ENCODE assay signal across 1 cellular context in the genomic region with DNA sequence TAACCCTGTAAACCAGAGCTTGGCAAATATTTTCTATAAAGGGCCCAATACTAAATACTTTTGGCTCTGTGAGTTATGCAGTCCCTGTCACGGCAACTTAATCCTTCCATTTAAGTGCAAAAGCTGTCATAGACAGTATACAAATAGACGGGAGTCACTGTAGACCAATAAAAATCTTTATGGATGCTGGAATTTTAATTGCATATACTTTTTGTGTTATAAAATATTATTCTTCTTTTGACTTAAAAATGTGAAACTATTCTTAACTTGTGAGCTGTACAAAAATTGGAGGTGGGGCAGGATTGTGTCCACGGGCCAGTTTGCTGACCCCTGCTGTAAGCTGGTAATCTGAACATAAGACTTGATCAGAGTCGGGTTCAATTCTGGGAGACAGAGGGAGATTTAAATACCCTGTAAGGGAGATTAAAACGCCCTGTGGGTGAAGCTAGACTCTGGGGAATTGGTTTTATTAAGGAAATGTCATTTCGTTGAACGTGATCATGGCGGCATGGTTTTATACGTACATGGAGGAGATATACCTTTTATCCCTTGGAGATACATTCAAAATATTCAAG.
TF ChIP-seq lines count a peak whose summit lies in the region.

No MANE protein-coding gene starts in this region.

TF ChIP-seq in K562, 482 proteins besides CTCF, POLR2A, EP300 and RAD21 (continues in another document):
- TF ChIP-seq EGR1 (conservative IDR thresholded peaks at IDR 0.05) (no peak), EHMT2 (IDR thresholded peaks at IDR 0.05) (no peak), TAF7 (tag; IDR thresholded peaks at IDR 0.05) (no peak), HLTF (IDR thresholded peaks at IDR 0.05) (no peak), TCF3 (CRISPR knock-in tag; IDR thresholded peaks at IDR 0.05) (no peak), MAFF (IDR thresholded peaks at IDR 0.05; ENCODE audit: low read length) (no peak)
- TF ChIP-seq, protein P1, sequence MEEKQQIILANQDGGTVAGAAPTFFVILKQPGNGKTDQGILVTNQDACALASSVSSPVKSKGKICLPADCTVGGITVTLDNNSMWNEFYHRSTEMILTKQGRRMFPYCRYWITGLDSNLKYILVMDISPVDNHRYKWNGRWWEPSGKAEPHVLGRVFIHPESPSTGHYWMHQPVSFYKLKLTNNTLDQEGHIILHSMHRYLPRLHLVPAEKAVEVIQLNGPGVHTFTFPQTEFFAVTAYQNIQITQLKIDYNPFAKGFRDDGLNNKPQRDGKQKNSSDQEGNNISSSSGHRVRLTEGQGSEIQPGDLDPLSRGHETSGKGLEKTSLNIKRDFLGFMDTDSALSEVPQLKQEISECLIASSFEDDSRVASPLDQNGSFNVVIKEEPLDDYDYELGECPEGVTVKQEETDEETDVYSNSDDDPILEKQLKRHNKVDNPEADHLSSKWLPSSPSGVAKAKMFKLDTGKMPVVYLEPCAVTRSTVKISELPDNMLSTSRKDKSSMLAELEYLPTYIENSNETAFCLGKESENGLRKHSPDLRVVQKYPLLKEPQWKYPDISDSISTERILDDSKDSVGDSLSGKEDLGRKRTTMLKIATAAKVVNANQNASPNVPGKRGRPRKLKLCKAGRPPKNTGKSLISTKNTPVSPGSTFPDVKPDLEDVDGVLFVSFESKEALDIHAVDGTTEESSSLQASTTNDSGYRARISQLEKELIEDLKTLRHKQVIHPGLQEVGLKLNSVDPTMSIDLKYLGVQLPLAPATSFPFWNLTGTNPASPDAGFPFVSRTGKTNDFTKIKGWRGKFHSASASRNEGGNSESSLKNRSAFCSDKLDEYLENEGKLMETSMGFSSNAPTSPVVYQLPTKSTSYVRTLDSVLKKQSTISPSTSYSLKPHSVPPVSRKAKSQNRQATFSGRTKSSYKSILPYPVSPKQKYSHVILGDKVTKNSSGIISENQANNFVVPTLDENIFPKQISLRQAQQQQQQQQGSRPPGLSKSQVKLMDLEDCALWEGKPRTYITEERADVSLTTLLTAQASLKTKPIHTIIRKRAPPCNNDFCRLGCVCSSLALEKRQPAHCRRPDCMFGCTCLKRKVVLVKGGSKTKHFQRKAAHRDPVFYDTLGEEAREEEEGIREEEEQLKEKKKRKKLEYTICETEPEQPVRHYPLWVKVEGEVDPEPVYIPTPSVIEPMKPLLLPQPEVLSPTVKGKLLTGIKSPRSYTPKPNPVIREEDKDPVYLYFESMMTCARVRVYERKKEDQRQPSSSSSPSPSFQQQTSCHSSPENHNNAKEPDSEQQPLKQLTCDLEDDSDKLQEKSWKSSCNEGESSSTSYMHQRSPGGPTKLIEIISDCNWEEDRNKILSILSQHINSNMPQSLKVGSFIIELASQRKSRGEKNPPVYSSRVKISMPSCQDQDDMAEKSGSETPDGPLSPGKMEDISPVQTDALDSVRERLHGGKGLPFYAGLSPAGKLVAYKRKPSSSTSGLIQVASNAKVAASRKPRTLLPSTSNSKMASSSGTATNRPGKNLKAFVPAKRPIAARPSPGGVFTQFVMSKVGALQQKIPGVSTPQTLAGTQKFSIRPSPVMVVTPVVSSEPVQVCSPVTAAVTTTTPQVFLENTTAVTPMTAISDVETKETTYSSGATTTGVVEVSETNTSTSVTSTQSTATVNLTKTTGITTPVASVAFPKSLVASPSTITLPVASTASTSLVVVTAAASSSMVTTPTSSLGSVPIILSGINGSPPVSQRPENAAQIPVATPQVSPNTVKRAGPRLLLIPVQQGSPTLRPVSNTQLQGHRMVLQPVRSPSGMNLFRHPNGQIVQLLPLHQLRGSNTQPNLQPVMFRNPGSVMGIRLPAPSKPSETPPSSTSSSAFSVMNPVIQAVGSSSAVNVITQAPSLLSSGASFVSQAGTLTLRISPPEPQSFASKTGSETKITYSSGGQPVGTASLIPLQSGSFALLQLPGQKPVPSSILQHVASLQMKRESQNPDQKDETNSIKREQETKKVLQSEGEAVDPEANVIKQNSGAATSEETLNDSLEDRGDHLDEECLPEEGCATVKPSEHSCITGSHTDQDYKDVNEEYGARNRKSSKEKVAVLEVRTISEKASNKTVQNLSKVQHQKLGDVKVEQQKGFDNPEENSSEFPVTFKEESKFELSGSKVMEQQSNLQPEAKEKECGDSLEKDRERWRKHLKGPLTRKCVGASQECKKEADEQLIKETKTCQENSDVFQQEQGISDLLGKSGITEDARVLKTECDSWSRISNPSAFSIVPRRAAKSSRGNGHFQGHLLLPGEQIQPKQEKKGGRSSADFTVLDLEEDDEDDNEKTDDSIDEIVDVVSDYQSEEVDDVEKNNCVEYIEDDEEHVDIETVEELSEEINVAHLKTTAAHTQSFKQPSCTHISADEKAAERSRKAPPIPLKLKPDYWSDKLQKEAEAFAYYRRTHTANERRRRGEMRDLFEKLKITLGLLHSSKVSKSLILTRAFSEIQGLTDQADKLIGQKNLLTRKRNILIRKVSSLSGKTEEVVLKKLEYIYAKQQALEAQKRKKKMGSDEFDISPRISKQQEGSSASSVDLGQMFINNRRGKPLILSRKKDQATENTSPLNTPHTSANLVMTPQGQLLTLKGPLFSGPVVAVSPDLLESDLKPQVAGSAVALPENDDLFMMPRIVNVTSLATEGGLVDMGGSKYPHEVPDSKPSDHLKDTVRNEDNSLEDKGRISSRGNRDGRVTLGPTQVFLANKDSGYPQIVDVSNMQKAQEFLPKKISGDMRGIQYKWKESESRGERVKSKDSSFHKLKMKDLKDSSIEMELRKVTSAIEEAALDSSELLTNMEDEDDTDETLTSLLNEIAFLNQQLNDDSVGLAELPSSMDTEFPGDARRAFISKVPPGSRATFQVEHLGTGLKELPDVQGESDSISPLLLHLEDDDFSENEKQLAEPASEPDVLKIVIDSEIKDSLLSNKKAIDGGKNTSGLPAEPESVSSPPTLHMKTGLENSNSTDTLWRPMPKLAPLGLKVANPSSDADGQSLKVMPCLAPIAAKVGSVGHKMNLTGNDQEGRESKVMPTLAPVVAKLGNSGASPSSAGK (IDR thresholded peaks at IDR 0.05): no peak
- TF ChIP-seq, protein P2, sequence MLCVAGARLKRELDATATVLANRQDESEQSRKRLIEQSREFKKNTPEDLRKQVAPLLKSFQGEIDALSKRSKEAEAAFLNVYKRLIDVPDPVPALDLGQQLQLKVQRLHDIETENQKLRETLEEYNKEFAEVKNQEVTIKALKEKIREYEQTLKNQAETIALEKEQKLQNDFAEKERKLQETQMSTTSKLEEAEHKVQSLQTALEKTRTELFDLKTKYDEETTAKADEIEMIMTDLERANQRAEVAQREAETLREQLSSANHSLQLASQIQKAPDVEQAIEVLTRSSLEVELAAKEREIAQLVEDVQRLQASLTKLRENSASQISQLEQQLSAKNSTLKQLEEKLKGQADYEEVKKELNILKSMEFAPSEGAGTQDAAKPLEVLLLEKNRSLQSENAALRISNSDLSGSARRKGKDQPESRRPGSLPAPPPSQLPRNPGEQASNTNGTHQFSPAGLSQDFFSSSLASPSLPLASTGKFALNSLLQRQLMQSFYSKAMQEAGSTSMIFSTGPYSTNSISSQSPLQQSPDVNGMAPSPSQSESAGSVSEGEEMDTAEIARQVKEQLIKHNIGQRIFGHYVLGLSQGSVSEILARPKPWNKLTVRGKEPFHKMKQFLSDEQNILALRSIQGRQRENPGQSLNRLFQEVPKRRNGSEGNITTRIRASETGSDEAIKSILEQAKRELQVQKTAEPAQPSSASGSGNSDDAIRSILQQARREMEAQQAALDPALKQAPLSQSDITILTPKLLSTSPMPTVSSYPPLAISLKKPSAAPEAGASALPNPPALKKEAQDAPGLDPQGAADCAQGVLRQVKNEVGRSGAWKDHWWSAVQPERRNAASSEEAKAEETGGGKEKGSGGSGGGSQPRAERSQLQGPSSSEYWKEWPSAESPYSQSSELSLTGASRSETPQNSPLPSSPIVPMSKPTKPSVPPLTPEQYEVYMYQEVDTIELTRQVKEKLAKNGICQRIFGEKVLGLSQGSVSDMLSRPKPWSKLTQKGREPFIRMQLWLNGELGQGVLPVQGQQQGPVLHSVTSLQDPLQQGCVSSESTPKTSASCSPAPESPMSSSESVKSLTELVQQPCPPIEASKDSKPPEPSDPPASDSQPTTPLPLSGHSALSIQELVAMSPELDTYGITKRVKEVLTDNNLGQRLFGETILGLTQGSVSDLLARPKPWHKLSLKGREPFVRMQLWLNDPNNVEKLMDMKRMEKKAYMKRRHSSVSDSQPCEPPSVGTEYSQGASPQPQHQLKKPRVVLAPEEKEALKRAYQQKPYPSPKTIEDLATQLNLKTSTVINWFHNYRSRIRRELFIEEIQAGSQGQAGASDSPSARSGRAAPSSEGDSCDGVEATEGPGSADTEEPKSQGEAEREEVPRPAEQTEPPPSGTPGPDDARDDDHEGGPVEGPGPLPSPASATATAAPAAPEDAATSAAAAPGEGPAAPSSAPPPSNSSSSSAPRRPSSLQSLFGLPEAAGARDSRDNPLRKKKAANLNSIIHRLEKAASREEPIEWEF (CRISPR knock-in tag; IDR thresholded peaks at IDR 0.05): no peak
- TF ChIP-seq, protein P3, sequence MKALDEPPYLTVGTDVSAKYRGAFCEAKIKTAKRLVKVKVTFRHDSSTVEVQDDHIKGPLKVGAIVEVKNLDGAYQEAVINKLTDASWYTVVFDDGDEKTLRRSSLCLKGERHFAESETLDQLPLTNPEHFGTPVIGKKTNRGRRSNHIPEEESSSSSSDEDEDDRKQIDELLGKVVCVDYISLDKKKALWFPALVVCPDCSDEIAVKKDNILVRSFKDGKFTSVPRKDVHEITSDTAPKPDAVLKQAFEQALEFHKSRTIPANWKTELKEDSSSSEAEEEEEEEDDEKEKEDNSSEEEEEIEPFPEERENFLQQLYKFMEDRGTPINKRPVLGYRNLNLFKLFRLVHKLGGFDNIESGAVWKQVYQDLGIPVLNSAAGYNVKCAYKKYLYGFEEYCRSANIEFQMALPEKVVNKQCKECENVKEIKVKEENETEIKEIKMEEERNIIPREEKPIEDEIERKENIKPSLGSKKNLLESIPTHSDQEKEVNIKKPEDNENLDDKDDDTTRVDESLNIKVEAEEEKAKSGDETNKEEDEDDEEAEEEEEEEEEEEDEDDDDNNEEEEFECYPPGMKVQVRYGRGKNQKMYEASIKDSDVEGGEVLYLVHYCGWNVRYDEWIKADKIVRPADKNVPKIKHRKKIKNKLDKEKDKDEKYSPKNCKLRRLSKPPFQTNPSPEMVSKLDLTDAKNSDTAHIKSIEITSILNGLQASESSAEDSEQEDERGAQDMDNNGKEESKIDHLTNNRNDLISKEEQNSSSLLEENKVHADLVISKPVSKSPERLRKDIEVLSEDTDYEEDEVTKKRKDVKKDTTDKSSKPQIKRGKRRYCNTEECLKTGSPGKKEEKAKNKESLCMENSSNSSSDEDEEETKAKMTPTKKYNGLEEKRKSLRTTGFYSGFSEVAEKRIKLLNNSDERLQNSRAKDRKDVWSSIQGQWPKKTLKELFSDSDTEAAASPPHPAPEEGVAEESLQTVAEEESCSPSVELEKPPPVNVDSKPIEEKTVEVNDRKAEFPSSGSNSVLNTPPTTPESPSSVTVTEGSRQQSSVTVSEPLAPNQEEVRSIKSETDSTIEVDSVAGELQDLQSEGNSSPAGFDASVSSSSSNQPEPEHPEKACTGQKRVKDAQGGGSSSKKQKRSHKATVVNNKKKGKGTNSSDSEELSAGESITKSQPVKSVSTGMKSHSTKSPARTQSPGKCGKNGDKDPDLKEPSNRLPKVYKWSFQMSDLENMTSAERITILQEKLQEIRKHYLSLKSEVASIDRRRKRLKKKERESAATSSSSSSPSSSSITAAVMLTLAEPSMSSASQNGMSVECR (CRISPR knock-in tag; IDR thresholded peaks at IDR 0.05): no peak
- TF ChIP-seq, protein P4, sequence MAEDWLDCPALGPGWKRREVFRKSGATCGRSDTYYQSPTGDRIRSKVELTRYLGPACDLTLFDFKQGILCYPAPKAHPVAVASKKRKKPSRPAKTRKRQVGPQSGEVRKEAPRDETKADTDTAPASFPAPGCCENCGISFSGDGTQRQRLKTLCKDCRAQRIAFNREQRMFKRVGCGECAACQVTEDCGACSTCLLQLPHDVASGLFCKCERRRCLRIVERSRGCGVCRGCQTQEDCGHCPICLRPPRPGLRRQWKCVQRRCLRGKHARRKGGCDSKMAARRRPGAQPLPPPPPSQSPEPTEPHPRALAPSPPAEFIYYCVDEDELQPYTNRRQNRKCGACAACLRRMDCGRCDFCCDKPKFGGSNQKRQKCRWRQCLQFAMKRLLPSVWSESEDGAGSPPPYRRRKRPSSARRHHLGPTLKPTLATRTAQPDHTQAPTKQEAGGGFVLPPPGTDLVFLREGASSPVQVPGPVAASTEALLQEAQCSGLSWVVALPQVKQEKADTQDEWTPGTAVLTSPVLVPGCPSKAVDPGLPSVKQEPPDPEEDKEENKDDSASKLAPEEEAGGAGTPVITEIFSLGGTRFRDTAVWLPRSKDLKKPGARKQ (CRISPR knock-in tag; IDR thresholded peaks at IDR 0.05): no peak
- TF ChIP-seq, protein P5, sequence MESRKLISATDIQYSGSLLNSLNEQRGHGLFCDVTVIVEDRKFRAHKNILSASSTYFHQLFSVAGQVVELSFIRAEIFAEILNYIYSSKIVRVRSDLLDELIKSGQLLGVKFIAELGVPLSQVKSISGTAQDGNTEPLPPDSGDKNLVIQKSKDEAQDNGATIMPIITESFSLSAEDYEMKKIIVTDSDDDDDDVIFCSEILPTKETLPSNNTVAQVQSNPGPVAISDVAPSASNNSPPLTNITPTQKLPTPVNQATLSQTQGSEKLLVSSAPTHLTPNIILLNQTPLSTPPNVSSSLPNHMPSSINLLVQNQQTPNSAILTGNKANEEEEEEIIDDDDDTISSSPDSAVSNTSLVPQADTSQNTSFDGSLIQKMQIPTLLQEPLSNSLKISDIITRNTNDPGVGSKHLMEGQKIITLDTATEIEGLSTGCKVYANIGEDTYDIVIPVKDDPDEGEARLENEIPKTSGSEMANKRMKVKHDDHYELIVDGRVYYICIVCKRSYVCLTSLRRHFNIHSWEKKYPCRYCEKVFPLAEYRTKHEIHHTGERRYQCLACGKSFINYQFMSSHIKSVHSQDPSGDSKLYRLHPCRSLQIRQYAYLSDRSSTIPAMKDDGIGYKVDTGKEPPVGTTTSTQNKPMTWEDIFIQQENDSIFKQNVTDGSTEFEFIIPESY (CRISPR knock-in tag; IDR thresholded peaks at IDR 0.05): no peak
